In the genomic region with DNA sequence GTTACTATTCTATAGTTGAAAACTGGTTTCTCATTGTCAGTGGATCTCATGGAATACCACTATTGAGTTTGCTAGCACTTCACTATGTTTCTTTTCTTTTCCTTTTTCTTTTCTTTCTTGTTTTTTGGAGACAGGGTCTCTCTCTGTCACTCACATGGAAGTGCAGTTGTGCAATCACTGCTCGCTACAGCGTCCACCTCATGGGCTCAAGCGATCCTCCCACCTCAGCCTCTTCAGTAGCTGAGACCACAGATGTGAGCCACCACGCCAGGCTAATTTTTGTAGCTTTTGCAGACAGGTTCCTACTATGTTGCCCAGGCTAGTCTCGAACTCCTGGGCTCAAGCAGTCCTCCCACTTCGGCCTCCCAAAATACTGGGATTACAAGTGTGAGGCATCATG, we compare ENCODE assay signal across 28 cellular contexts.
"Had no signal": no experiment of that assay in that cellular context is flagged by ENCODE, and none has a peak within 500 bp of the region (broad histone marks: within the 10 kb centered on the region; RNA-seq: fewer than 3 reads in every experiment).

No MANE protein-coding gene starts in this region.

- H3K4me1 Mint-ChIP-seq: activated CD4-positive, alpha-beta memory T cell treated with anti-CD3 and anti-CD28 coated beads, Interleukin-2, amount 10 ng/mL, durations not matched to agents 7 days and 5 days; activated CD4-positive, alpha-beta T cell treated with anti-CD3 and anti-CD28 coated beads, Interleukin-2, amount 10 ng/mL, durations not matched to agents 7 days and 5 days; activated naive CD4-positive, alpha-beta T cell treated with anti-CD3 and anti-CD28 coated beads, Interleukin-2, amount 10 ng/mL, durations not matched to agents 7 days and 5 days; activated naive CD8-positive, alpha-beta T cell treated with anti-CD3 and anti-CD28 coated beads, Interleukin-2, amount 10 ng/mL, durations not matched to agents 7 days and 5 days; central memory CD8-positive, alpha-beta T cell had no signal

- H3K27ac ChIP-seq: brain microvascular endothelial cell, coronary artery, dorsolateral prefrontal cortex, VCaP had no signal

- H3K27me3 ChIP-seq: brain microvascular endothelial cell, dorsolateral prefrontal cortex had no signal

- H3K4me3 ChIP-seq: coronary artery, dorsolateral prefrontal cortex had no signal

- H3K36me3 ChIP-seq: brain microvascular endothelial cell had no signal

- H3K27ac Mint-ChIP-seq: activated CD4-positive, alpha-beta memory T cell treated with anti-CD3 and anti-CD28 coated beads, Interleukin-2, amount 10 ng/mL, durations not matched to agents 7 days and 5 days; activated CD4-positive, alpha-beta T cell treated with anti-CD3 and anti-CD28 coated beads, Interleukin-2, amount 10 ng/mL, durations not matched to agents 7 days and 5 days; activated naive CD4-positive, alpha-beta T cell treated with anti-CD3 and anti-CD28 coated beads, Interleukin-2, amount 10 ng/mL, durations not matched to agents 7 days and 5 days; activated naive CD4-positive, alpha-beta T cell treated with anti-CD3 and anti-CD28 coated beads, Interleukin-2, amount 50 U/mL, for 72 hours; activated naive CD8-positive, alpha-beta T cell treated with anti-CD3 and anti-CD28 coated beads, Interleukin-2, amount 10 ng/mL, durations not matched to agents 7 days and 5 days; activated T-cell treated with anti-CD3 and anti-CD28 coated beads, Interleukin-2, amount 50 U/mL, for 24 hours; activated T-cell treated with anti-CD3 and anti-CD28 coated beads, Interleukin-2, amount 50 U/mL, for 72 hours; dendritic cell treated with granulocyte-macrophage colony-stimulating factor and Interleukin-4, amounts not matched to agents 40 ng/mL and 50 ng/mL, for 4 days; endodermal cell; WTC11 had no signal

- DNase-seq: activated CD4-positive, alpha-beta memory T cell treated with anti-CD3 and anti-CD28 coated beads, Interleukin-2, amount 10 ng/mL, durations not matched to agents 7 days and 5 days; activated CD4-positive, alpha-beta T cell treated with anti-CD3 and anti-CD28 coated beads for 1 hour; activated CD4-positive, alpha-beta T cell treated with anti-CD3 and anti-CD28 coated beads for 4 hours; activated CD4-positive, alpha-beta T cell treated with anti-CD3 and anti-CD28 coated beads, Interleukin-2, amount 10 ng/mL, durations not matched to agents 7 days and 5 days; activated CD4-positive, alpha-beta T cell treated with anti-CD3 and anti-CD28 coated beads, Interleukin-2, amount 50 U/mL, for 4 hours; activated CD8-positive, alpha-beta memory T cell treated with anti-CD3 and anti-CD28 coated beads, Interleukin-2, amount 50 U/mL, for 48 hours; activated gamma-delta T cell; activated naive CD4-positive, alpha-beta T cell; activated naive CD4-positive, alpha-beta T cell treated with anti-CD3 and anti-CD28 coated beads, Interleukin-2, amount 10 ng/mL, durations not matched to agents 7 days and 5 days; activated naive CD8-positive, alpha-beta T cell treated with anti-CD3 and anti-CD28 coated beads, Interleukin-2, amount 10 ng/mL, durations not matched to agents 7 days and 5 days; activated T-cell treated with anti-CD3 and anti-CD28 coated beads for 4 hours; activated T-cell treated with anti-CD3 and anti-CD28 coated beads, Interleukin-2, amount 50 U/mL, for 24 hours; activated T-cell treated with anti-CD3 and anti-CD28 coated beads, Interleukin-2, amount 50 U/mL, for 72 hours; amniotic stem cell; anterior cingulate cortex; brain microvascular endothelial cell; dorsolateral prefrontal cortex; effector memory CD4-positive, alpha-beta T cell; endodermal cell; foreskin fibroblast; head of caudate nucleus; T-helper 2 cell had no signal

- H3K9me3 Mint-ChIP-seq: activated CD4-positive, alpha-beta memory T cell treated with anti-CD3 and anti-CD28 coated beads, Interleukin-2, amount 10 ng/mL, durations not matched to agents 7 days and 5 days; activated CD4-positive, alpha-beta T cell treated with anti-CD3 and anti-CD28 coated beads, Interleukin-2, amount 10 ng/mL, durations not matched to agents 7 days and 5 days; activated naive CD4-positive, alpha-beta T cell treated with anti-CD3 and anti-CD28 coated beads, Interleukin-2, amount 10 ng/mL, durations not matched to agents 7 days and 5 days; activated naive CD4-positive, alpha-beta T cell treated with anti-CD3 and anti-CD28 coated beads, Interleukin-2, amount 50 U/mL, for 72 hours; activated naive CD8-positive, alpha-beta T cell treated with anti-CD3 and anti-CD28 coated beads, Interleukin-2, amount 10 ng/mL, durations not matched to agents 7 days and 5 days; activated T-cell treated with anti-CD3 and anti-CD28 coated beads, Interleukin-2, amount 50 U/mL, for 24 hours; activated T-cell treated with anti-CD3 and anti-CD28 coated beads, Interleukin-2, amount 50 U/mL, for 72 hours; central memory CD8-positive, alpha-beta T cell; endodermal cell had no signal

- H3K27me3 Mint-ChIP-seq: activated CD4-positive, alpha-beta memory T cell treated with anti-CD3 and anti-CD28 coated beads, Interleukin-2, amount 10 ng/mL, durations not matched to agents 7 days and 5 days; activated CD4-positive, alpha-beta T cell treated with anti-CD3 and anti-CD28 coated beads, Interleukin-2, amount 10 ng/mL, durations not matched to agents 7 days and 5 days; activated naive CD4-positive, alpha-beta T cell treated with anti-CD3 and anti-CD28 coated beads, Interleukin-2, amount 10 ng/mL, durations not matched to agents 7 days and 5 days; activated T-cell treated with anti-CD3 and anti-CD28 coated beads, Interleukin-2, amount 50 U/mL, for 24 hours; central memory CD8-positive, alpha-beta T cell; dendritic cell treated with granulocyte-macrophage colony-stimulating factor and Interleukin-4, amounts not matched to agents 40 ng/mL and 50 ng/mL, for 4 days had no signal

- H3K4me3 Mint-ChIP-seq: activated CD4-positive, alpha-beta memory T cell treated with anti-CD3 and anti-CD28 coated beads, Interleukin-2, amount 10 ng/mL, durations not matched to agents 7 days and 5 days; activated CD4-positive, alpha-beta T cell treated with anti-CD3 and anti-CD28 coated beads, Interleukin-2, amount 10 ng/mL, durations not matched to agents 7 days and 5 days; activated naive CD4-positive, alpha-beta T cell treated with anti-CD3 and anti-CD28 coated beads, Interleukin-2, amount 10 ng/mL, durations not matched to agents 7 days and 5 days; activated naive CD8-positive, alpha-beta T cell treated with anti-CD3 and anti-CD28 coated beads, Interleukin-2, amount 10 ng/mL, durations not matched to agents 7 days and 5 days; activated T-cell treated with anti-CD3 and anti-CD28 coated beads, Interleukin-2, amount 50 U/mL, for 24 hours; activated T-cell treated with anti-CD3 and anti-CD28 coated beads, Interleukin-2, amount 50 U/mL, for 72 hours; central memory CD8-positive, alpha-beta T cell; dendritic cell treated with granulocyte-macrophage colony-stimulating factor and Interleukin-4, amounts not matched to agents 40 ng/mL and 50 ng/mL, for 4 days; endodermal cell; WTC11 had no signal

- H3K36me3 Mint-ChIP-seq: activated naive CD4-positive, alpha-beta T cell treated with anti-CD3 and anti-CD28 coated beads, Interleukin-2, amount 10 ng/mL, durations not matched to agents 7 days and 5 days; activated naive CD4-positive, alpha-beta T cell treated with anti-CD3 and anti-CD28 coated beads, Interleukin-2, amount 50 U/mL, for 72 hours; activated naive CD8-positive, alpha-beta T cell treated with anti-CD3 and anti-CD28 coated beads, Interleukin-2, amount 10 ng/mL, durations not matched to agents 7 days and 5 days; WTC11 had no signal
